ENCODE assay signal across 1 cellular context in the genomic region with DNA sequence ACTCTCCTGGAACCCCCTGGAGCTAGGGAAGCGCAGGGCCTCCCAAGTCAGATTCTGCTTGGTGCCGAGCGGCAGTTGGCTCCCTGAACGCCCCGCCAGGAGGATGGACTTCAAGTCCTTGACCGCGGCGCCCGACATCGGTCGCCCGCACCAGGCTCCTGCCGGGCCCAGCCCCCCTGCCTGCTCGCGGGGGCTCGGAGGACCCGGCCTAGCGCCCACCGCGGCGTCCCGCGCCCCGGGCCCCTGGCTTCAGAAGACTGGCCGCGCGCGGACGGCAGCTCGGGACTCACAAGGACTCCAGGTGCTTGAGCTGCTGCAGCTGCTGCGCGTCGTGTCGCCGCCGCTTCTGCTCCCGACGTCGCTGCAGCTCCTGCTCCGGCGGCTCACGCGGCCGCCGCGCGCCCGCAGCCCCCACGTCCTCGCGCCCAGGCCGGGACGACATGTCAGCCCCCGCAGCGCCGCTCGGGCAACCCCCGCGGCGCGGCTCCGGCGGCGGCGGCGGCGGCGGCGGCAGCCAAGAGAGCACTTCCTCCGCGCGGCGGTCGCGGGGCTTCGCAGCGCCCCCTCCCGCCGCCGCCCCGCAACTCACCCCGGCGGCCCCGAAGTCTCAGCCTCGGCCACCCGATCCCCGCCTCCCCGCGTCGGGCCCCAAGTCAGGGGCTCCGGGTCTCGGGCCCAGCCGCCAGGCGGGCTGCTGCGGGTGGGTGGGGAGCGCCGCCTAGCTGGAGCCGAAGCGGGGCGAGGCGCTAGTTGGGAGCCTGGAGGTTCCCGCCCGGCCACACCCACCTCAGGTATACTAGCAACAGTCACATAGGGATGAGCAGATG.
A peak's percentile ranks its signal among the peaks of the same experiment; 100 is the strongest.
TF ChIP-seq lines count a peak whose summit lies in the region.

RP9 (minus strand) TSS at position 474 of the 827 bp plus-strand sequence; CDS start at position 442, 32 bp downstream.

TF ChIP-seq in WTC11, 78 proteins besides CTCF, POLR2A, EP300 and RAD21 (continued from another document and continues in another):
- TF ChIP-seq MLX (CRISPR knock-in tag; IDR thresholded peaks at IDR 0.05): no peak
- TF ChIP-seq, protein P1, sequence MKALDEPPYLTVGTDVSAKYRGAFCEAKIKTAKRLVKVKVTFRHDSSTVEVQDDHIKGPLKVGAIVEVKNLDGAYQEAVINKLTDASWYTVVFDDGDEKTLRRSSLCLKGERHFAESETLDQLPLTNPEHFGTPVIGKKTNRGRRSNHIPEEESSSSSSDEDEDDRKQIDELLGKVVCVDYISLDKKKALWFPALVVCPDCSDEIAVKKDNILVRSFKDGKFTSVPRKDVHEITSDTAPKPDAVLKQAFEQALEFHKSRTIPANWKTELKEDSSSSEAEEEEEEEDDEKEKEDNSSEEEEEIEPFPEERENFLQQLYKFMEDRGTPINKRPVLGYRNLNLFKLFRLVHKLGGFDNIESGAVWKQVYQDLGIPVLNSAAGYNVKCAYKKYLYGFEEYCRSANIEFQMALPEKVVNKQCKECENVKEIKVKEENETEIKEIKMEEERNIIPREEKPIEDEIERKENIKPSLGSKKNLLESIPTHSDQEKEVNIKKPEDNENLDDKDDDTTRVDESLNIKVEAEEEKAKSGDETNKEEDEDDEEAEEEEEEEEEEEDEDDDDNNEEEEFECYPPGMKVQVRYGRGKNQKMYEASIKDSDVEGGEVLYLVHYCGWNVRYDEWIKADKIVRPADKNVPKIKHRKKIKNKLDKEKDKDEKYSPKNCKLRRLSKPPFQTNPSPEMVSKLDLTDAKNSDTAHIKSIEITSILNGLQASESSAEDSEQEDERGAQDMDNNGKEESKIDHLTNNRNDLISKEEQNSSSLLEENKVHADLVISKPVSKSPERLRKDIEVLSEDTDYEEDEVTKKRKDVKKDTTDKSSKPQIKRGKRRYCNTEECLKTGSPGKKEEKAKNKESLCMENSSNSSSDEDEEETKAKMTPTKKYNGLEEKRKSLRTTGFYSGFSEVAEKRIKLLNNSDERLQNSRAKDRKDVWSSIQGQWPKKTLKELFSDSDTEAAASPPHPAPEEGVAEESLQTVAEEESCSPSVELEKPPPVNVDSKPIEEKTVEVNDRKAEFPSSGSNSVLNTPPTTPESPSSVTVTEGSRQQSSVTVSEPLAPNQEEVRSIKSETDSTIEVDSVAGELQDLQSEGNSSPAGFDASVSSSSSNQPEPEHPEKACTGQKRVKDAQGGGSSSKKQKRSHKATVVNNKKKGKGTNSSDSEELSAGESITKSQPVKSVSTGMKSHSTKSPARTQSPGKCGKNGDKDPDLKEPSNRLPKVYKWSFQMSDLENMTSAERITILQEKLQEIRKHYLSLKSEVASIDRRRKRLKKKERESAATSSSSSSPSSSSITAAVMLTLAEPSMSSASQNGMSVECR (CRISPR knock-in tag; IDR thresholded peaks at IDR 0.05; ENCODE audit: borderline replicate concordance): no peak
- TF ChIP-seq NR1H2 (CRISPR knock-in tag; IDR thresholded peaks at IDR 0.05): no peak
- TF ChIP-seq KAT7 (CRISPR knock-in tag; IDR thresholded peaks at IDR 0.05; ENCODE audit: borderline replicate concordance): 0 out of 2 replicates have a peak, but pooled peaks have one; percentile 40
- no peak for TF ChIP-seq ATF1 (CRISPR knock-in tag; IDR thresholded peaks at IDR 0.05)
- no peak for TF ChIP-seq ZMAT4 (CRISPR knock-in tag; IDR thresholded peaks at IDR 0.05)
- TF ChIP-seq ZNF532 (CRISPR knock-in tag; IDR thresholded peaks at IDR 0.05; ENCODE audit: borderline replicate concordance): no peak
- TF ChIP-seq NFE2L1 (CRISPR knock-in tag; IDR thresholded peaks at IDR 0.05): no peak
- TF ChIP-seq CREM (CRISPR knock-in tag; IDR thresholded peaks at IDR 0.05): peak; percentile 13; the same call in 1 of the 2 replicates
- TF ChIP-seq, protein P2, sequence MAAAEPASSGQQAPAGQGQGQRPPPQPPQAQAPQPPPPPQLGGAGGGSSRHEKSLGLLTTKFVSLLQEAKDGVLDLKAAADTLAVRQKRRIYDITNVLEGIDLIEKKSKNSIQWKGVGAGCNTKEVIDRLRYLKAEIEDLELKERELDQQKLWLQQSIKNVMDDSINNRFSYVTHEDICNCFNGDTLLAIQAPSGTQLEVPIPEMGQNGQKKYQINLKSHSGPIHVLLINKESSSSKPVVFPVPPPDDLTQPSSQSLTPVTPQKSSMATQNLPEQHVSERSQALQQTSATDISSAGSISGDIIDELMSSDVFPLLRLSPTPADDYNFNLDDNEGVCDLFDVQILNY (CRISPR knock-in tag; IDR thresholded peaks at IDR 0.05): 0 out of 2 replicates have a peak, but pooled peaks have one; percentile 6
- no peak for TF ChIP-seq RORB (CRISPR knock-in tag; IDR thresholded peaks at IDR 0.05)
- no peak for TF ChIP-seq ZBTB43 (CRISPR knock-in tag; IDR thresholded peaks at IDR 0.05)
- TF ChIP-seq ZNF232 (CRISPR knock-in tag; IDR thresholded peaks at IDR 0.05): 0 out of 2 replicates have a peak, but pooled peaks have one; percentile 36
- peak; percentile 53 for TF ChIP-seq GABPB1 (CRISPR knock-in tag; IDR thresholded peaks at IDR 0.05)
- TF ChIP-seq, protein P3, sequence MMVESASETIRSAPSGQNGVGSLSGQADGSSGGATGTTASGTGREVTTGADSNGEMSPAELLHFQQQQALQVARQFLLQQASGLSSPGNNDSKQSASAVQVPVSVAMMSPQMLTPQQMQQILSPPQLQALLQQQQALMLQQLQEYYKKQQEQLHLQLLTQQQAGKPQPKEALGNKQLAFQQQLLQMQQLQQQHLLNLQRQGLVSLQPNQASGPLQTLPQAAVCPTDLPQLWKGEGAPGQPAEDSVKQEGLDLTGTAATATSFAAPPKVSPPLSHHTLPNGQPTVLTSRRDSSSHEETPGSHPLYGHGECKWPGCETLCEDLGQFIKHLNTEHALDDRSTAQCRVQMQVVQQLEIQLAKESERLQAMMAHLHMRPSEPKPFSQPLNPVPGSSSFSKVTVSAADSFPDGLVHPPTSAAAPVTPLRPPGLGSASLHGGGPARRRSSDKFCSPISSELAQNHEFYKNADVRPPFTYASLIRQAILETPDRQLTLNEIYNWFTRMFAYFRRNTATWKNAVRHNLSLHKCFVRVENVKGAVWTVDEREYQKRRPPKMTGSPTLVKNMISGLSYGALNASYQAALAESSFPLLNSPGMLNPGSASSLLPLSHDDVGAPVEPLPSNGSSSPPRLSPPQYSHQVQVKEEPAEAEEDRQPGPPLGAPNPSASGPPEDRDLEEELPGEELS (CRISPR knock-in tag; IDR thresholded peaks at IDR 0.05): 0 out of 2 replicates have a peak, but pooled peaks have one; percentile 46
- peak; percentile 63; the same call in 1 of the 2 replicates for TF ChIP-seq ETV6 (CRISPR knock-in tag; IDR thresholded peaks at IDR 0.05)
- TF ChIP-seq GRHL2 (CRISPR knock-in tag; IDR thresholded peaks at IDR 0.05; ENCODE audit: insufficient replicate concordance, severe bottlenecking): no peak
- TF ChIP-seq, protein P4, sequence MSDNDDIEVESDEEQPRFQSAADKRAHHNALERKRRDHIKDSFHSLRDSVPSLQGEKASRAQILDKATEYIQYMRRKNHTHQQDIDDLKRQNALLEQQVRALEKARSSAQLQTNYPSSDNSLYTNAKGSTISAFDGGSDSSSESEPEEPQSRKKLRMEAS (CRISPR knock-in tag; IDR thresholded peaks at IDR 0.05): no peak
- TF ChIP-seq, protein P5, sequence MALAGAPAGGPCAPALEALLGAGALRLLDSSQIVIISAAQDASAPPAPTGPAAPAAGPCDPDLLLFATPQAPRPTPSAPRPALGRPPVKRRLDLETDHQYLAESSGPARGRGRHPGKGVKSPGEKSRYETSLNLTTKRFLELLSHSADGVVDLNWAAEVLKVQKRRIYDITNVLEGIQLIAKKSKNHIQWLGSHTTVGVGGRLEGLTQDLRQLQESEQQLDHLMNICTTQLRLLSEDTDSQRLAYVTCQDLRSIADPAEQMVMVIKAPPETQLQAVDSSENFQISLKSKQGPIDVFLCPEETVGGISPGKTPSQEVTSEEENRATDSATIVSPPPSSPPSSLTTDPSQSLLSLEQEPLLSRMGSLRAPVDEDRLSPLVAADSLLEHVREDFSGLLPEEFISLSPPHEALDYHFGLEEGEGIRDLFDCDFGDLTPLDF (CRISPR knock-in tag; IDR thresholded peaks at IDR 0.05): no peak
- TF ChIP-seq SP1 (CRISPR knock-in tag; conservative IDR thresholded peaks at IDR 0.05): peak; percentile 59; the same call in 1 of the 2 replicates
- TF ChIP-seq, protein P6, sequence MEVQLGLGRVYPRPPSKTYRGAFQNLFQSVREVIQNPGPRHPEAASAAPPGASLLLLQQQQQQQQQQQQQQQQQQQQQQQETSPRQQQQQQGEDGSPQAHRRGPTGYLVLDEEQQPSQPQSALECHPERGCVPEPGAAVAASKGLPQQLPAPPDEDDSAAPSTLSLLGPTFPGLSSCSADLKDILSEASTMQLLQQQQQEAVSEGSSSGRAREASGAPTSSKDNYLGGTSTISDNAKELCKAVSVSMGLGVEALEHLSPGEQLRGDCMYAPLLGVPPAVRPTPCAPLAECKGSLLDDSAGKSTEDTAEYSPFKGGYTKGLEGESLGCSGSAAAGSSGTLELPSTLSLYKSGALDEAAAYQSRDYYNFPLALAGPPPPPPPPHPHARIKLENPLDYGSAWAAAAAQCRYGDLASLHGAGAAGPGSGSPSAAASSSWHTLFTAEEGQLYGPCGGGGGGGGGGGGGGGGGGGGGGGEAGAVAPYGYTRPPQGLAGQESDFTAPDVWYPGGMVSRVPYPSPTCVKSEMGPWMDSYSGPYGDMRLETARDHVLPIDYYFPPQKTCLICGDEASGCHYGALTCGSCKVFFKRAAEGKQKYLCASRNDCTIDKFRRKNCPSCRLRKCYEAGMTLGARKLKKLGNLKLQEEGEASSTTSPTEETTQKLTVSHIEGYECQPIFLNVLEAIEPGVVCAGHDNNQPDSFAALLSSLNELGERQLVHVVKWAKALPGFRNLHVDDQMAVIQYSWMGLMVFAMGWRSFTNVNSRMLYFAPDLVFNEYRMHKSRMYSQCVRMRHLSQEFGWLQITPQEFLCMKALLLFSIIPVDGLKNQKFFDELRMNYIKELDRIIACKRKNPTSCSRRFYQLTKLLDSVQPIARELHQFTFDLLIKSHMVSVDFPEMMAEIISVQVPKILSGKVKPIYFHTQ (CRISPR knock-in tag; IDR thresholded peaks at IDR 0.05): no peak
- no peak for TF ChIP-seq NFATC4 (CRISPR knock-in tag; IDR thresholded peaks at IDR 0.05)
- no peak for TF ChIP-seq ZNF138 (CRISPR knock-in tag; conservative IDR thresholded peaks at IDR 0.05)
- no peak for TF ChIP-seq ELF4 (CRISPR knock-in tag; IDR thresholded peaks at IDR 0.05; ENCODE audit: low read depth)
- no peak for TF ChIP-seq PRRX2 (CRISPR knock-in tag; IDR thresholded peaks at IDR 0.05)
- TF ChIP-seq ZSCAN18 (CRISPR knock-in tag; IDR thresholded peaks at IDR 0.05): no peak
